Comparison of ENCODE assay signal across 8 cellular contexts in genomic region chr6:27866370-27867050, GRCh38. TPM values are rescaled to one million over a fixed set of nuclear protein-coding genes. Genes with fewer than 3 reads are reported as not detected.
DNase-seq lines count a peak whose midpoint lies in the region; ATAC-seq, FAIRE-seq and TF ChIP-seq lines count a peak whose summit lies in the region.

No MANE protein-coding gene starts in this region.

- intact Hi-C loops in activated CD4-positive, alpha-beta T cell treated with anti-CD3 and anti-CD28 coated beads, Interleukin-2, amount 10 ng/mL, durations not matched to agents 24 days and 14 days (cut with micrococcal nuclease) = loop anchor here (1.0 to 10.0 kb wide), 5 partner anchors 720 to 1834 kb away; a partner anchor contains a TSS
- intact Hi-C loops in endothelial cell of umbilical vein (cut with micrococcal nuclease) = loop anchor here (1.0 to 5.0 kb wide), 3 partner anchors 28 to 1844 kb away; a partner anchor contains a TSS

- dilution Hi-C loops in endothelial cell of umbilical vein (cut with MboI; ENCODE audit: extremely low pct_ligation_motif_present, low sequenced_read_pairs) = loop anchor here (5.0 kb wide), 1 partner anchor 44 kb away; a partner anchor contains a TSS

- no peaks in the 10 kb centered on the region for H3K9me1 ChIP-seq in endothelial cell of umbilical vein (replicated peaks; ENCODE audit: control insufficient read depth, extremely low read depth, insufficient read depth, low read length)

- H2AFZ ChIP-seq in endothelial cell of umbilical vein (ENCODE audit: low read depth, low read length) = peak overlapping the region; percentile 19

- H3K9me3 ChIP-seq in endothelial cell of umbilical vein (replicated peaks; ENCODE audit: control insufficient read depth, insufficient read depth, low read length) (no peaks in the 10 kb centered on the region), muscle layer of duodenum (ENCODE audit: control insufficient read depth in 1 of 2, low read length in 2 of 2) (no peaks in the 10 kb centered on the region)

- H4K20me1 ChIP-seq in endothelial cell of umbilical vein (replicated peaks; ENCODE audit: control insufficient read depth, extremely low read depth, insufficient read depth, low read length) = no peaks in the 10 kb centered on the region

- H3K27me3 ChIP-seq in endothelial cell of umbilical vein (ENCODE audit: control insufficient read depth in 2 of 2, insufficient read depth in 2 of 2, low read length in 2 of 2) (no peaks in the 10 kb centered on the region), muscle layer of duodenum (ENCODE audit: low read depth, low read length) (peaks cover 12% of the 10 kb centered on the region)

- H3K36me3 ChIP-seq in endothelial cell of umbilical vein (ENCODE audit: control insufficient read depth in 2 of 2, extremely low read depth in 1 of 2, insufficient read depth in 2 of 2, low read length in 2 of 2) = no peaks in the 10 kb centered on the region
- no peaks in the 10 kb centered on the region for H3K36me3 ChIP-seq in muscle layer of duodenum (ENCODE audit: control insufficient read depth in 1 of 2, insufficient read depth in 2 of 2, low read length in 2 of 2)
- no peaks in the 10 kb centered on the region for H3K36me3 ChIP-seq in urinary bladder (ENCODE audit: insufficient read depth)

- peak overlapping the region; percentile 97 for H3K4me3 Mint-ChIP-seq in activated CD4-positive, alpha-beta T cell treated with anti-CD3 and anti-CD28 coated beads, Interleukin-2, amount 10 ng/mL, durations not matched to agents 24 days and 14 days

- peak overlapping the region; percentile 74 for H3K27ac ChIP-seq in endothelial cell of umbilical vein (ENCODE audit: insufficient read depth, low read depth, low read length)
- peak overlapping the region; percentile 53 for H3K27ac ChIP-seq in muscle layer of duodenum (ENCODE audit: low read length)
- no peak overlapping the region for H3K27ac ChIP-seq in urinary bladder (ENCODE audit: low read depth)

- H3K27me3 Mint-ChIP-seq in activated CD4-positive, alpha-beta T cell treated with anti-CD3 and anti-CD28 coated beads, Interleukin-2, amount 10 ng/mL, durations not matched to agents 24 days and 14 days = peaks cover 2% of the 10 kb centered on the region

- H3K9ac ChIP-seq in endothelial cell of umbilical vein (replicated peaks; ENCODE audit: extremely low read depth, insufficient read depth, low read length) = peak overlapping the region; percentile 84

- POLR2A ChIA-PET in endothelial cell of umbilical vein (lab: Charles Lee) = interaction anchor here (0.6 to 5.1 kb wide), 17 partner anchors 18 to 1840 kb away, joined by 3 to 129 read pairs (median 5); a partner anchor contains a TSS

- H3K4me2 ChIP-seq in endothelial cell of umbilical vein (ENCODE audit: insufficient read depth, low read length) = peak overlapping the region; percentile 88

- no peaks in the 10 kb centered on the region for H3K79me2 ChIP-seq in endothelial cell of umbilical vein (ENCODE audit: control insufficient read depth, insufficient read depth, low read length)

- no peaks in the 10 kb centered on the region for H3K36me3 Mint-ChIP-seq in activated CD4-positive, alpha-beta T cell treated with anti-CD3 and anti-CD28 coated beads, Interleukin-2, amount 10 ng/mL, durations not matched to agents 24 days and 14 days (ENCODE audit: low read depth)

- peak; percentile 99 for TF ChIP-seq POLR2A in endothelial cell of umbilical vein (IDR thresholded peaks at IDR 0.05; ENCODE audit: low read depth, low read length)

- peak overlapping the region; percentile 100 for H3K27ac Mint-ChIP-seq in activated CD4-positive, alpha-beta T cell treated with anti-CD3 and anti-CD28 coated beads, Interleukin-2, amount 10 ng/mL, durations not matched to agents 24 days and 14 days

- FAIRE-seq in endothelial cell of umbilical vein (lab: Jason Lieb, UNC) = no peak

- no TSS peak for BruUV-seq in endothelial cell of umbilical vein (replicated peaks; lab: Mats Ljungman, UMichigan)

- peaks cover 68% of the 10 kb centered on the region for H3K4me1 Mint-ChIP-seq in activated CD4-positive, alpha-beta T cell treated with anti-CD3 and anti-CD28 coated beads, Interleukin-2, amount 10 ng/mL, durations not matched to agents 24 days and 14 days

- DNase-seq in CD1c-positive myeloid dendritic cell (ENCODE audit: extremely low spot score) (peak; percentile 84), NCI-H1930 (lab: John Stamatoyannopoulos, UW) (peak; percentile 55 to 59), endothelial cell of umbilical vein (ENCODE audit: low read depth, low spot score) (peak; percentile 82), RKO (ENCODE audit: low spot score) (no peak)
- peak; percentile 88 for DNase-seq in activated CD4-positive, alpha-beta T cell treated with anti-CD3 and anti-CD28 coated beads, Interleukin-2, amount 10 ng/mL, durations not matched to agents 24 days and 14 days

- 2% methylated on average over 27 of the region's 27 CpGs for WGBS in urinary bladder

- H3K4me1 ChIP-seq in endothelial cell of umbilical vein (ENCODE audit: control insufficient read depth, extremely low read depth, insufficient read depth, low read length) (peaks cover 13% of the 10 kb centered on the region), muscle layer of duodenum (ENCODE audit: control insufficient read depth in 1 of 2, insufficient read depth in 2 of 2, low read length in 2 of 2) (peaks cover 3 to 32% of the 10 kb centered on the region in 2 donors), urinary bladder (ENCODE audit: insufficient read depth) (no peaks in the 10 kb centered on the region)

- CTCF ChIA-PET in endothelial cell of umbilical vein (lab: Charles Lee) = interaction anchor here (0.6 to 5.2 kb wide), 16 partner anchors 10 to 704 kb away, joined by 3 to 43 read pairs (median 4); a partner anchor contains a TSS

- ATAC-seq in GM21515 (IDR thresholded peaks at IDR 0.05; ENCODE audit: unreplicated experiment) = peak; percentile 6

- no peak for TF ChIP-seq CTCF in endothelial cell of umbilical vein (IDR thresholded peaks at IDR 0.05; ENCODE audit: extremely low read depth in 1 of 2, insufficient read depth in 1 of 2, low read depth in 1 of 2, low read length in 2 of 2)

- H3K4me3 ChIP-seq in endothelial cell of umbilical vein (replicated peaks in 1 of 3; ENCODE audit: insufficient read depth in 1 of 3, low read depth in 1 of 3, low read length in 3 of 3) = peak overlapping the region; percentile 29 to 71 (median 66)
- H3K4me3 ChIP-seq in muscle layer of duodenum (ENCODE audit: low read depth in 1 of 2, low read length in 2 of 2) = peak overlapping the region; percentile 79 to 90
- H3K4me3 ChIP-seq in urinary bladder (ENCODE audit: low read depth, low read length) = peak overlapping the region; percentile 30

- no peaks in the 10 kb centered on the region for H3K9me3 Mint-ChIP-seq in activated CD4-positive, alpha-beta T cell treated with anti-CD3 and anti-CD28 coated beads, Interleukin-2, amount 10 ng/mL, durations not matched to agents 24 days and 14 days

TF ChIP-seq in endothelial cell of umbilical vein, 7 proteins besides CTCF, POLR2A, EP300 and RAD21:
- TF ChIP-seq GATA2 (IDR thresholded peaks at IDR 0.05; ENCODE audit: insufficient read depth, insufficient read length, low read depth, low read length) = no peak
- TF ChIP-seq FOS (IDR thresholded peaks at IDR 0.05; ENCODE audit: borderline replicate concordance, insufficient read depth, low read length) = no peak
- no peak for TF ChIP-seq MYC (IDR thresholded peaks at IDR 0.05; ENCODE audit: low read depth, low read length)
- peak; percentile 93 for TF ChIP-seq POLR2AphosphoS5 (IDR thresholded peaks at IDR 0.05; ENCODE audit: insufficient read depth, low read depth, low read length)

RNA-seq across cellular contexts. Expression of gene OR2B2, which starts 45.7 kb away (rescaled TPM):
- total RNA-seq in activated CD4-positive, alpha-beta T cell treated with anti-CD3 and anti-CD28 coated beads, Interleukin-2, amount 10 ng/mL, durations not matched to agents 24 days and 14 days = not detected in 2 replicates
- not detected in 2 replicates for total RNA-seq in endothelial cell of umbilical vein
- not detected in 2 replicates for polyA plus RNA-seq in endothelial cell of umbilical vein
- not detected in 2 replicates for polyA plus RNA-seq in endothelial cell of umbilical vein (2011; cell fraction: cytosol; rRNA removed)
- not detected in 2 replicates for polyA plus RNA-seq in endothelial cell of umbilical vein (2011; cell fraction: nucleus; rRNA removed)
- polyA plus RNA-seq in endothelial cell of umbilical vein (2012) = not detected in 2 replicates
- polyA minus RNA-seq in endothelial cell of umbilical vein = not detected in 2 replicates
- not detected for polyA minus RNA-seq in endothelial cell of umbilical vein (2011; cell fraction: cytosol; rRNA and poly(A)+ RNA removed)
- polyA minus RNA-seq in endothelial cell of umbilical vein (2011; cell fraction: nucleus; rRNA and poly(A)+ RNA removed) = not detected in 2 replicates
- total RNA-seq in urinary bladder = not detected
- not detected for polyA plus RNA-seq in urinary bladder

Comparison
In these comparisons a context has a peak if more than half of its experiments do, and no peak if none do; other contexts are left out.
1. H3K4me3 ChIP-seq: peak in every context shown above with its lines; median percentile 84 in muscle layer of duodenum; 66 in endothelial cell of umbilical vein; 30 in urinary bladder.